10 cellular contexts compared by ENCODE assay signal in genomic region chr6:119284861-119285521, GRCh38.
DNase-seq lines count a peak whose midpoint lies in the region; ATAC-seq and TF ChIP-seq lines count a peak whose summit lies in the region.
"Had no signal": no experiment of that assay in that cellular context is flagged by ENCODE, and none has a peak within 500 bp of the region (broad histone marks: within the 10 kb centered on the region; RNA-seq: fewer than 3 reads in every experiment).

No MANE protein-coding gene starts in this region.

- H3K9me2 ChIP-seq in PC-3 (replicated peaks; ENCODE audit: low read length) = no peaks in the 10 kb centered on the region

- H3K27me3 ChIP-seq in PC-3 (ENCODE audit: low read length) (no peaks in the 10 kb centered on the region), smooth muscle cell (ENCODE audit: low read depth) (no peaks in the 10 kb centered on the region), right atrium auricular region (no peaks in the 10 kb centered on the region)

- WGBS in smooth muscle cell (ENCODE audit: low lambda C conversion rate) = 77% methylated on average over 4 of the region's 4 CpGs

- H3K27ac ChIP-seq in PC-3 (ENCODE audit: low read length) (no peak overlapping the region), smooth muscle cell (ENCODE audit: low read depth) (peak overlapping the region; percentile 54), right atrium auricular region (no peak overlapping the region)

- no peak overlapping the region for H2AFZ ChIP-seq in PC-3 (ENCODE audit: low read length)
- no peak overlapping the region for H2AFZ ChIP-seq in smooth muscle cell (ENCODE audit: low read depth)

- no TSS peak for BruUV-seq in PC-3 (replicated peaks; lab: Mats Ljungman, UMichigan)

- H3K27me3 Mint-ChIP-seq in central memory CD8-positive, alpha-beta T cell = no peaks in the 10 kb centered on the region
- H3K27me3 Mint-ChIP-seq: stimulated activated memory B cell treated with anti-CD40 and anti-IgM and Interleukin-4, amounts not matched to agents 10 μg/mL and 1 μg/mL and 100 μg/mL, for 72 hours had no signal

- TF ChIP-seq CTCF in PC-3 (conservative IDR thresholded peaks at IDR 0.05; ENCODE audit: low read depth, low read length) = peak; percentile 44
- TF ChIP-seq CTCF in smooth muscle cell (IDR thresholded peaks at IDR 0.05; ENCODE audit: borderline replicate concordance, insufficient read depth, poor library complexity, severe bottlenecking) = no peak
- TF ChIP-seq CTCF in right atrium auricular region (IDR thresholded peaks at IDR 0.05) = no peak

- H3K27ac Mint-ChIP-seq in central memory CD8-positive, alpha-beta T cell (ENCODE audit: low read depth) = peak overlapping the region; percentile 22
- H3K27ac Mint-ChIP-seq: stimulated activated memory B cell treated with anti-CD40 and anti-IgM and Interleukin-4, amounts not matched to agents 10 μg/mL and 1 μg/mL and 100 μg/mL, for 72 hours had no signal

- DNase-seq in stimulated activated CD4-positive, alpha-beta T cell treated with anti-CD3 and anti-CD28 coated beads, Interleukin-15, amount 100 ng/mL, for 24 hours = peak; percentile 14
- no peak for DNase-seq in stimulated activated CD4-positive, alpha-beta T cell treated with anti-CD3 and anti-CD28 coated beads, Interleukin-4, amount 100 ng/mL, for 4 hours
- DNase-seq in PC-3 = peak; percentile 34
- DNase-seq in central memory CD8-positive, alpha-beta T cell (ENCODE audit: low spot score in 2 of 2) = no peak
- no peak for DNase-seq in smooth muscle cell (lab: John Stamatoyannopoulos, UW; ENCODE audit: unreplicated experiment)
- no peak for DNase-seq in effector CD8-positive, alpha-beta T cell (lab: John Stamatoyannopoulos, UW)
- no peak for DNase-seq in KG1 (lab: John Stamatoyannopoulos, UW)
- no peak for DNase-seq in right atrium auricular region (ENCODE audit: low spot score)
- DNase-seq: NCI-H187 had no signal

- intact Hi-C loops in PC-3 (cut with micrococcal nuclease) = no loop called here

- H3K79me2 ChIP-seq in PC-3 (ENCODE audit: low read length) = no peaks in the 10 kb centered on the region
- H3K79me2 ChIP-seq in smooth muscle cell (ENCODE audit: low read depth) = peaks cover 34% of the 10 kb centered on the region

- no peak overlapping the region for H3K4me3 Mint-ChIP-seq in central memory CD8-positive, alpha-beta T cell
- H3K4me3 Mint-ChIP-seq: stimulated activated memory B cell treated with anti-CD40 and anti-IgM and Interleukin-4, amounts not matched to agents 10 μg/mL and 1 μg/mL and 100 μg/mL, for 72 hours had no signal

- H3K36me3 ChIP-seq in PC-3 (ENCODE audit: low read depth, low read length) = no peaks in the 10 kb centered on the region
- H3K36me3 ChIP-seq in smooth muscle cell (ENCODE audit: low read depth) = no peaks in the 10 kb centered on the region
- H3K36me3 ChIP-seq in right atrium auricular region = no peaks in the 10 kb centered on the region

- peaks cover 12% of the 10 kb centered on the region for H3K4me1 Mint-ChIP-seq in central memory CD8-positive, alpha-beta T cell

- CTCF ChIA-PET in PC-3 (lab: Charles Lee) = no interaction called here

- H3K9me3 ChIP-seq in PC-3 (ENCODE audit: low read length) = no peaks in the 10 kb centered on the region
- no peaks in the 10 kb centered on the region for H3K9me3 ChIP-seq in smooth muscle cell (replicated peaks; ENCODE audit: low read depth)
- H3K9me3 ChIP-seq in right atrium auricular region = no peaks in the 10 kb centered on the region

- no peak overlapping the region for H3K9ac ChIP-seq in PC-3 (ENCODE audit: low read length)
- H3K9ac ChIP-seq in smooth muscle cell (ENCODE audit: low read depth) = no peak overlapping the region

- H3K4me1 ChIP-seq in PC-3 (ENCODE audit: insufficient read depth, low read length) (peaks cover 14% of the 10 kb centered on the region), smooth muscle cell (ENCODE audit: low read depth) (no peaks in the 10 kb centered on the region), right atrium auricular region (no peaks in the 10 kb centered on the region)

- H3F3A ChIP-seq in PC-3 (ENCODE audit: low read length, unreplicated experiment) (no peaks in the 10 kb centered on the region), smooth muscle cell (ENCODE audit: low read depth) (peaks cover 4% of the 10 kb centered on the region)

- ATAC-seq in PC-3 = no peak
- ATAC-seq in central memory CD8-positive, alpha-beta T cell (replicated peaks; ENCODE audit: extremely low read depth, poor library complexity, severe bottlenecking) = no peak
- ATAC-seq: stimulated activated memory B cell treated with anti-CD40 and anti-IgM and Interleukin-4, amounts not matched to agents 10 μg/mL and 1 μg/mL and 100 μg/mL, for 72 hours had no signal

- H3K4me2 ChIP-seq in PC-3 (ENCODE audit: low read length) (no peak overlapping the region), smooth muscle cell (no peak overlapping the region)

- no peaks in the 10 kb centered on the region for H4K20me1 ChIP-seq in PC-3 (ENCODE audit: low read length)
- no peaks in the 10 kb centered on the region for H4K20me1 ChIP-seq in smooth muscle cell (ENCODE audit: low read depth)

- POLR2A ChIA-PET in PC-3 (lab: Charles Lee; ENCODE audit: unreplicated experiment) = no interaction called here

- no peak overlapping the region for H3K4me3 ChIP-seq in PC-3 (ENCODE audit: low read length)
- H3K4me3 ChIP-seq in smooth muscle cell = no peak overlapping the region
- no peak overlapping the region for H3K4me3 ChIP-seq in right atrium auricular region

- H3K36me3 Mint-ChIP-seq in central memory CD8-positive, alpha-beta T cell (ENCODE audit: insufficient read depth) = peaks cover 2% of the 10 kb centered on the region

- no peaks in the 10 kb centered on the region for H3K9me3 Mint-ChIP-seq in central memory CD8-positive, alpha-beta T cell
- H3K9me3 Mint-ChIP-seq: stimulated activated memory B cell treated with anti-CD40 and anti-IgM and Interleukin-4, amounts not matched to agents 10 μg/mL and 1 μg/mL and 100 μg/mL, for 72 hours had no signal

Comparison
In these comparisons a context has a peak if more than half of its experiments do, and no peak if none do; other contexts are left out.
1. DNase-seq: peak in stimulated activated CD4-positive, alpha-beta T cell treated with anti-CD3 and anti-CD28 coated beads, Interleukin-15, amount 100 ng/mL, for 24 hours (single experiment) and PC-3 (single experiment); none in stimulated activated CD4-positive, alpha-beta T cell treated with anti-CD3 and anti-CD28 coated beads, Interleukin-4, amount 100 ng/mL, for 4 hours (0 of 2), central memory CD8-positive, alpha-beta T cell (0 of 2), smooth muscle cell (single experiment), effector CD8-positive, alpha-beta T cell (single experiment), KG1 (single experiment) and right atrium auricular region (single experiment).